ENCODE assay signal across 2 cellular contexts in genomic region chr16:65959978-65960377, GRCh38.
TF ChIP-seq lines count a peak whose summit lies in the region.

No MANE protein-coding gene starts in this region.

TF ChIP-seq in K562, 482 proteins besides CTCF, POLR2A, EP300 and RAD21 (continued from another document):
- TF ChIP-seq SRSF7 (optimal IDR thresholded peaks at IDR 0.05; ENCODE audit: low read depth, low read length): no peak
- no peak for TF ChIP-seq RFX5 (IDR thresholded peaks at IDR 0.05; ENCODE audit: low read depth, low read length)
- TF ChIP-seq MLX (CRISPR knock-in tag; conservative IDR thresholded peaks at IDR 0.05): no peak
- no peak for TF ChIP-seq KLF1 (tag; IDR thresholded peaks at IDR 0.05)
- no peak for TF ChIP-seq CEBPG (CRISPR knock-in tag; IDR thresholded peaks at IDR 0.05)
- TF ChIP-seq CEBPG (tag; conservative IDR thresholded peaks at IDR 0.05 in 1 of 2, IDR thresholded peaks at IDR 0.05 in 1 of 2): peak; percentile 64 to 74
- TF ChIP-seq, protein P1, sequence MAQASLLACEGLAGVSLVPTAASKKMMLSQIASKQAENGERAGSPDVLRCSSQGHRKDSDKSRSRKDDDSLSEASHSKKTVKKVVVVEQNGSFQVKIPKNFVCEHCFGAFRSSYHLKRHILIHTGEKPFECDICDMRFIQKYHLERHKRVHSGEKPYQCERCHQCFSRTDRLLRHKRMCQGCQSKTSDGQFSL (CRISPR knock-in tag; IDR thresholded peaks at IDR 0.05): no peak
- TF ChIP-seq, protein P1 (tag; IDR thresholded peaks at IDR 0.05): no peak
- peak; percentile 76; the same call in 1 of the 2 replicates for TF ChIP-seq CEBPB (tag; IDR thresholded peaks at IDR 0.05)
- 0 out of 2 replicates have a peak, but pooled peaks have one; percentile 23 for TF ChIP-seq ATF4 (CRISPR knock-in tag; IDR thresholded peaks at IDR 0.05)
- TF ChIP-seq, protein P2, sequence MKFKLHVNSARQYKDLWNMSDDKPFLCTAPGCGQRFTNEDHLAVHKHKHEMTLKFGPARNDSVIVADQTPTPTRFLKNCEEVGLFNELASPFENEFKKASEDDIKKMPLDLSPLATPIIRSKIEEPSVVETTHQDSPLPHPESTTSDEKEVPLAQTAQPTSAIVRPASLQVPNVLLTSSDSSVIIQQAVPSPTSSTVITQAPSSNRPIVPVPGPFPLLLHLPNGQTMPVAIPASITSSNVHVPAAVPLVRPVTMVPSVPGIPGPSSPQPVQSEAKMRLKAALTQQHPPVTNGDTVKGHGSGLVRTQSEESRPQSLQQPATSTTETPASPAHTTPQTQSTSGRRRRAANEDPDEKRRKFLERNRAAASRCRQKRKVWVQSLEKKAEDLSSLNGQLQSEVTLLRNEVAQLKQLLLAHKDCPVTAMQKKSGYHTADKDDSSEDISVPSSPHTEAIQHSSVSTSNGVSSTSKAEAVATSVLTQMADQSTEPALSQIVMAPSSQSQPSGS (CRISPR knock-in tag; IDR thresholded peaks at IDR 0.05): no peak

TF ChIP-seq in HepG2, 621 proteins besides CTCF, POLR2A, EP300 and RAD21 (continued from another document):
- TF ChIP-seq CEBPB (IDR thresholded peaks at IDR 0.05; ENCODE audit: borderline replicate concordance, low read depth, low read length): peak; percentile 41; the same call in 1 of the 2 replicates
- TF ChIP-seq ZSCAN20 (CRISPR knock-in tag; IDR thresholded peaks at IDR 0.05; ENCODE audit: borderline replicate concordance): no peak
